Comparison of ENCODE assay signal across 1 cellular context in genomic region chr16:4402439-4403132, GRCh38.
A peak's percentile ranks its signal among the peaks of the same experiment; 100 is the strongest.
TF ChIP-seq lines count a peak whose summit lies in the region.

No MANE protein-coding gene starts in this region.

TF ChIP-seq in GM12878, 131 proteins besides CTCF, POLR2A, EP300 and RAD21 (continues in another document):
- TF ChIP-seq LARP7 (IDR thresholded peaks at IDR 0.05) (0 out of 2 replicates have a peak, but pooled peaks have one; percentile 36), TCF3 (IDR thresholded peaks at IDR 0.05; ENCODE audit: borderline replicate concordance, insufficient read depth, low read depth, low read length) (no peak), POLR2AphosphoS2 (IDR thresholded peaks at IDR 0.05; ENCODE audit: low read depth, low read length) (no peak), CBX3 (IDR thresholded peaks at IDR 0.05; ENCODE audit: borderline replicate concordance, low read depth) (no peak), IKZF1 (conservative IDR thresholded peaks at IDR 0.05) (0 out of 2 replicates have a peak, but pooled peaks have one; percentile 26), CHD1 (IDR thresholded peaks at IDR 0.05; ENCODE audit: low read depth, low read length) (no peak), POLR2AphosphoS5 (IDR thresholded peaks at IDR 0.05; ENCODE audit: low read length) (0 out of 2 replicates have a peak, but pooled peaks have one; percentile 21), ZNF274 (IDR thresholded peaks at IDR 0.05; ENCODE audit: insufficient read depth, insufficient read length) (no peak), CUX1 (IDR thresholded peaks at IDR 0.05; ENCODE audit: insufficient replicate concordance, low read depth, low read length) (no peak), NFIC (IDR thresholded peaks at IDR 0.05; ENCODE audit: low read depth, low read length) (no peak), NFYA (IDR thresholded peaks at IDR 0.05; ENCODE audit: borderline replicate concordance, low read depth, low read length) (no peak), REST (IDR thresholded peaks at IDR 0.05; ENCODE audit: low read depth, low read length) (no peak), SMC3 (IDR thresholded peaks at IDR 0.05; ENCODE audit: borderline replicate concordance, low read length) (peak; percentile 48; the same call in 1 of the 2 replicates), ZBTB33 (IDR thresholded peaks at IDR 0.05) (no peak), FOXM1 (IDR thresholded peaks at IDR 0.05; ENCODE audit: low read depth, low read length) (no peak), IRF3 (IDR thresholded peaks at IDR 0.05) (0 out of 2 replicates have a peak, but pooled peaks have one; percentile 48), GATAD2B (conservative IDR thresholded peaks at IDR 0.05; ENCODE audit: low read depth) (no peak; the same call in 1 of the 2 replicates)
- TF ChIP-seq, protein P1, sequence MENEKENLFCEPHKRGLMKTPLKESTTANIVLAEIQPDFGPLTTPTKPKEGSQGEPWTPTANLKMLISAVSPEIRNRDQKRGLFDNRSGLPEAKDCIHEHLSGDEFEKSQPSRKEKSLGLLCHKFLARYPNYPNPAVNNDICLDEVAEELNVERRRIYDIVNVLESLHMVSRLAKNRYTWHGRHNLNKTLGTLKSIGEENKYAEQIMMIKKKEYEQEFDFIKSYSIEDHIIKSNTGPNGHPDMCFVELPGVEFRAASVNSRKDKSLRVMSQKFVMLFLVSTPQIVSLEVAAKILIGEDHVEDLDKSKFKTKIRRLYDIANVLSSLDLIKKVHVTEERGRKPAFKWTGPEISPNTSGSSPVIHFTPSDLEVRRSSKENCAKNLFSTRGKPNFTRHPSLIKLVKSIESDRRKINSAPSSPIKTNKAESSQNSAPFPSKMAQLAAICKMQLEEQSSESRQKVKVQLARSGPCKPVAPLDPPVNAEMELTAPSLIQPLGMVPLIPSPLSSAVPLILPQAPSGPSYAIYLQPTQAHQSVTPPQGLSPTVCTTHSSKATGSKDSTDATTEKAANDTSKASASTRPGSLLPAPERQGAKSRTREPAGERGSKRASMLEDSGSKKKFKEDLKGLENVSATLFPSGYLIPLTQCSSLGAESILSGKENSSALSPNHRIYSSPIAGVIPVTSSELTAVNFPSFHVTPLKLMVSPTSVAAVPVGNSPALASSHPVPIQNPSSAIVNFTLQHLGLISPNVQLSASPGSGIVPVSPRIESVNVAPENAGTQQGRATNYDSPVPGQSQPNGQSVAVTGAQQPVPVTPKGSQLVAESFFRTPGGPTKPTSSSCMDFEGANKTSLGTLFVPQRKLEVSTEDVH (IDR thresholded peaks at IDR 0.05; ENCODE audit: low read depth, partially characterized antibody), result no peak
- TF ChIP-seq, protein P2, sequence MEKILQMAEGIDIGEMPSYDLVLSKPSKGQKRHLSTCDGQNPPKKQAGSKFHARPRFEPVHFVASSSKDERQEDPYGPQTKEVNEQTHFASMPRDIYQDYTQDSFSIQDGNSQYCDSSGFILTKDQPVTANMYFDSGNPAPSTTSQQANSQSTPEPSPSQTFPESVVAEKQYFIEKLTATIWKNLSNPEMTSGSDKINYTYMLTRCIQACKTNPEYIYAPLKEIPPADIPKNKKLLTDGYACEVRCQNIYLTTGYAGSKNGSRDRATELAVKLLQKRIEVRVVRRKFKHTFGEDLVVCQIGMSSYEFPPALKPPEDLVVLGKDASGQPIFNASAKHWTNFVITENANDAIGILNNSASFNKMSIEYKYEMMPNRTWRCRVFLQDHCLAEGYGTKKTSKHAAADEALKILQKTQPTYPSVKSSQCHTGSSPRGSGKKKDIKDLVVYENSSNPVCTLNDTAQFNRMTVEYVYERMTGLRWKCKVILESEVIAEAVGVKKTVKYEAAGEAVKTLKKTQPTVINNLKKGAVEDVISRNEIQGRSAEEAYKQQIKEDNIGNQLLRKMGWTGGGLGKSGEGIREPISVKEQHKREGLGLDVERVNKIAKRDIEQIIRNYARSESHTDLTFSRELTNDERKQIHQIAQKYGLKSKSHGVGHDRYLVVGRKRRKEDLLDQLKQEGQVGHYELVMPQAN (conservative IDR thresholded peaks at IDR 0.05), result no peak
- TF ChIP-seq, protein P3, sequence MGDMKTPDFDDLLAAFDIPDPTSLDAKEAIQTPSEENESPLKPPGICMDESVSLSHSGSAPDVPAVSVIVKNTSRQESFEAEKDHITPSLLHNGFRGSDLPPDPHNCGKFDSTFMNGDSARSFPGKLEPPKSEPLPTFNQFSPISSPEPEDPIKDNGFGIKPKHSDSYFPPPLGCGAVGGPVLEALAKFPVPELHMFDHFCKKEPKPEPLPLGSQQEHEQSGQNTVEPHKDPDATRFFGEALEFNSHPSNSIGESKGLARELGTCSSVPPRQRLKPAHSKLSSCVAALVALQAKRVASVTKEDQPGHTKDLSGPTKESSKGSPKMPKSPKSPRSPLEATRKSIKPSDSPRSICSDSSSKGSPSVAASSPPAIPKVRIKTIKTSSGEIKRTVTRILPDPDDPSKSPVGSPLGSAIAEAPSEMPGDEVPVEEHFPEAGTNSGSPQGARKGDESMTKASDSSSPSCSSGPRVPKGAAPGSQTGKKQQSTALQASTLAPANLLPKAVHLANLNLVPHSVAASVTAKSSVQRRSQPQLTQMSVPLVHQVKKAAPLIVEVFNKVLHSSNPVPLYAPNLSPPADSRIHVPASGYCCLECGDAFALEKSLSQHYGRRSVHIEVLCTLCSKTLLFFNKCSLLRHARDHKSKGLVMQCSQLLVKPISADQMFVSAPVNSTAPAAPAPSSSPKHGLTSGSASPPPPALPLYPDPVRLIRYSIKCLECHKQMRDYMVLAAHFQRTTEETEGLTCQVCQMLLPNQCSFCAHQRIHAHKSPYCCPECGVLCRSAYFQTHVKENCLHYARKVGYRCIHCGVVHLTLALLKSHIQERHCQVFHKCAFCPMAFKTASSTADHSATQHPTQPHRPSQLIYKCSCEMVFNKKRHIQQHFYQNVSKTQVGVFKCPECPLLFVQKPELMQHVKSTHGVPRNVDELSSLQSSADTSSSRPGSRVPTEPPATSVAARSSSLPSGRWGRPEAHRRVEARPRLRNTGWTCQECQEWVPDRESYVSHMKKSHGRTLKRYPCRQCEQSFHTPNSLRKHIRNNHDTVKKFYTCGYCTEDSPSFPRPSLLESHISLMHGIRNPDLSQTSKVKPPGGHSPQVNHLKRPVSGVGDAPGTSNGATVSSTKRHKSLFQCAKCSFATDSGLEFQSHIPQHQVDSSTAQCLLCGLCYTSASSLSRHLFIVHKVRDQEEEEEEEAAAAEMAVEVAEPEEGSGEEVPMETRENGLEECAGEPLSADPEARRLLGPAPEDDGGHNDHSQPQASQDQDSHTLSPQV (IDR thresholded peaks at IDR 0.05), result no peak
- TF ChIP-seq, protein P4, sequence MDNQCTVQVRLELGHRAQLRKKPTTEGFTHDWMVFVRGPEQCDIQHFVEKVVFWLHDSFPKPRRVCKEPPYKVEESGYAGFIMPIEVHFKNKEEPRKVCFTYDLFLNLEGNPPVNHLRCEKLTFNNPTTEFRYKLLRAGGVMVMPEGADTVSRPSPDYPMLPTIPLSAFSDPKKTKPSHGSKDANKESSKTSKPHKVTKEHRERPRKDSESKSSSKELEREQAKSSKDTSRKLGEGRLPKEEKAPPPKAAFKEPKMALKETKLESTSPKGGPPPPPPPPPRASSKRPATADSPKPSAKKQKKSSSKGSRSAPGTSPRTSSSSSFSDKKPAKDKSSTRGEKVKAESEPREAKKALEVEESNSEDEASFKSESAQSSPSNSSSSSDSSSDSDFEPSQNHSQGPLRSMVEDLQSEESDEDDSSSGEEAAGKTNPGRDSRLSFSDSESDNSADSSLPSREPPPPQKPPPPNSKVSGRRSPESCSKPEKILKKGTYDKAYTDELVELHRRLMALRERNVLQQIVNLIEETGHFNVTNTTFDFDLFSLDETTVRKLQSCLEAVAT (IDR thresholded peaks at IDR 0.05), result no peak
- TF ChIP-seq, protein P5, sequence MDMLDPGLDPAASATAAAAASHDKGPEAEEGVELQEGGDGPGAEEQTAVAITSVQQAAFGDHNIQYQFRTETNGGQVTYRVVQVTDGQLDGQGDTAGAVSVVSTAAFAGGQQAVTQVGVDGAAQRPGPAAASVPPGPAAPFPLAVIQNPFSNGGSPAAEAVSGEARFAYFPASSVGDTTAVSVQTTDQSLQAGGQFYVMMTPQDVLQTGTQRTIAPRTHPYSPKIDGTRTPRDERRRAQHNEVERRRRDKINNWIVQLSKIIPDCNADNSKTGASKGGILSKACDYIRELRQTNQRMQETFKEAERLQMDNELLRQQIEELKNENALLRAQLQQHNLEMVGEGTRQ (IDR thresholded peaks at IDR 0.05; ENCODE audit: borderline replicate concordance, low read depth, low read length), result no peak
